1 cellular context compared by ENCODE assay signal in genomic region chr18:26448714-26449159, GRCh38.
TF ChIP-seq lines count a peak whose summit lies in the region.

No MANE protein-coding gene starts in this region.

TF ChIP-seq in H1, 55 proteins besides CTCF, POLR2A, EP300 and RAD21:
- TF ChIP-seq CHD7 (IDR thresholded peaks at IDR 0.05; ENCODE audit: insufficient replicate concordance, low read length), result no peak
